ENCODE assay signal across 27 cellular contexts in the genomic region with DNA sequence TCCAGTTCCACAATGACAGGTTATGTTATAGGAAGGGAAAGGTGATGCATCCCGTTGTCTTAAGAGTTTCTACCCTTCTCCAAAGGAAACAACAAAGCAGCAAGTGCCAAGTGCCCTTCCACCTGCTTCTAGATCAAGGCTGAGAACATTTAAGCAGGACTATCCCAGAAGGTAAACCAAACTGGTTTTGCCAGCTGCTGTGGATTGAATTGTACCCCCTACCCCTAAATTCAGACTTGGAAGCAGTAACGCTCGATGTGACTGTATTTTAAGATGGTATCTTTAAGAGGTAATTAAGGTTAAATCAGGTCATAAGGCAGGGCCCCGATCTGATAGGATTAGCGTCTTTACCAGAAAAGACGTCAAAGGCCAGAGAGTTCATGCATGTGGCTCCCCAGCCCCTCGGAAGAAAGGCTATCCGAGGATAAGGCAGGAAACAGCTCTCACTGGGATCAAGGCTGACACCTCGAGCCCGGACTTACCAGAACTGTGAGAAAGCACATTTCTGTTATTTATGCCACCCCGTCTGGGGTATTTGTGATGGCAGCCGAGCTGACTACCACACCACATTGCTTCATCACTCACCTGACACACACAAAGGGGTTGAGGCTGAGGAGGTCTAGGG.
"Had no signal": no experiment of that assay in that cellular context is flagged by ENCODE, and none has a peak within 500 bp of the region (broad histone marks: within the 10 kb centered on the region; RNA-seq: fewer than 3 reads in every experiment).

No MANE protein-coding gene starts in this region.

- H3K9me3 ChIP-seq: pancreas, prostate gland, testis, thyroid gland, transverse colon, upper lobe of left lung had no signal

- H2AFZ ChIP-seq: hepatocyte had no signal

- H3K4me1 Mint-ChIP-seq: memory B cell; stimulated activated naive B cell treated with anti-CD40 and anti-IgM and Interleukin-4, amounts not matched to agents 10 μg/mL and 1 μg/mL and 100 μg/mL, for 72 hours had no signal

- H3K4me2 ChIP-seq: hepatocyte had no signal

- H3K79me2 ChIP-seq: hepatocyte had no signal

- H3K27me3 ChIP-seq: hepatocyte, pancreas, testis, thyroid gland, transverse colon, upper lobe of left lung had no signal

- H3K9me3 Mint-ChIP-seq: memory B cell; naive thymus-derived CD8-positive, alpha-beta T cell; stimulated activated naive B cell treated with anti-CD40 and anti-IgM and Interleukin-4, amounts not matched to agents 10 μg/mL and 1 μg/mL and 100 μg/mL, for 72 hours had no signal

- DNase-seq: islet precursor cell; left ventricle myocardium inferior; naive thymus-derived CD8-positive, alpha-beta T cell; nucleus accumbens; pancreas; posterior cingulate gyrus; retina; right cardiac atrium; stimulated activated CD4-positive, alpha-beta T cell treated with anti-CD3 and anti-CD28 coated beads, Interleukin-12 subunit alpha, Interleukin-12 subunit beta, amount 100 ng/mL, for 4 hours; stimulated activated CD4-positive, alpha-beta T cell treated with anti-CD3 and anti-CD28 coated beads, Interleukin-15, amount 100 ng/mL, for 24 hours; stimulated activated CD4-positive, alpha-beta T cell treated with anti-CD3 and anti-CD28 coated beads, Interleukin-2, amount 100 ng/mL, for 24 hours; stimulated activated CD4-positive, alpha-beta T cell treated with anti-CD3 and anti-CD28 coated beads, Interleukin-4, amount 100 ng/mL, for 1 hour; stimulated activated naive B cell treated with anti-CD40 and anti-IgM and Interleukin-4, amounts not matched to agents 10 μg/mL and 1 μg/mL and 100 μg/mL, for 72 hours; stimulated activated naive CD8-positive, alpha-beta T cell treated with anti-CD3 and anti-CD28 coated beads, Interleukin-15, Interleukin-2, amounts not matched to agents 100 U/mL and 50 U/mL, for 24 hours; stomach; testis; thyroid gland; transverse colon; upper lobe of left lung had no signal

- H3K36me3 ChIP-seq: left ventricle myocardium inferior, pancreas, prostate gland, stomach, thyroid gland, transverse colon, upper lobe of left lung had no signal

- H3K4me3 ChIP-seq: hepatocyte, left ventricle myocardium inferior, lung, pancreas, prostate gland, skin epidermis, stomach, testis, thyroid gland, transverse colon, upper lobe of left lung had no signal

- ATAC-seq: naive thymus-derived CD8-positive, alpha-beta T cell; pancreas; right cardiac atrium; sciatic nerve; stimulated activated naive B cell treated with anti-CD40 and anti-IgM and Interleukin-4, amounts not matched to agents 10 μg/mL and 1 μg/mL and 100 μg/mL, for 72 hours; stimulated activated naive CD8-positive, alpha-beta T cell treated with anti-CD3 and anti-CD28 coated beads, Interleukin-15, Interleukin-2, amounts not matched to agents 100 U/mL and 50 U/mL, for 24 hours had no signal

- H3K27ac ChIP-seq: hepatocyte, left ventricle myocardium inferior, pancreas, prostate gland, skin epidermis, stomach, testis, thyroid gland, transverse colon, upper lobe of left lung had no signal

- H3K27ac Mint-ChIP-seq: memory B cell; nephron; stimulated activated naive B cell treated with anti-CD40 and anti-IgM and Interleukin-4, amounts not matched to agents 10 μg/mL and 1 μg/mL and 100 μg/mL, for 72 hours had no signal

- H3K4me1 ChIP-seq: left ventricle myocardium inferior, prostate gland, testis, thyroid gland, transverse colon had no signal

- H3K36me3 Mint-ChIP-seq: memory B cell; naive thymus-derived CD8-positive, alpha-beta T cell; stimulated activated naive B cell treated with anti-CD40 and anti-IgM and Interleukin-4, amounts not matched to agents 10 μg/mL and 1 μg/mL and 100 μg/mL, for 72 hours had no signal

- H3K4me3 Mint-ChIP-seq: memory B cell; naive thymus-derived CD8-positive, alpha-beta T cell; nephron; neural crest cell; stimulated activated naive B cell treated with anti-CD40 and anti-IgM and Interleukin-4, amounts not matched to agents 10 μg/mL and 1 μg/mL and 100 μg/mL, for 72 hours had no signal
